2 cellular contexts compared by ENCODE assay signal in the genomic region with DNA sequence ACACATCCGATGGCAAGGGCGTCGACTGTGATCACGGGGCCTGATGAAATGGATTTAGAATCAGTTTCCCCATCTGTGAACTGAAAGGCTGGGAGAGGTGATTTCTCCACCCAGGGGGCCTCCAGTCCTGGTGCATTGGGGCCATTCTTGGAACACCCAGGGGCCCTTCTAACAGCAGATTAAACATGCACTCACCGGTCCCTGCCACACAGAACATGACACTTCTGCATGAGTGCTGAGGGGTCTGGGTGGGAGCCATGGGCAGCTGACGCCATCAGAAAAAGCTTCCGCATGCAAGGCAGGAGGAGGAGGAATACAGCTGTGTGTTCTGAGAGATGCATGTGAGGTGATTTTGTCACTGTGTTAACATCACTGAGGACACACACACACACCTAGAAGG.
TF ChIP-seq lines count a peak whose summit lies in the region.

No MANE protein-coding gene starts in this region.

TF ChIP-seq in H1, 55 proteins besides CTCF, POLR2A, EP300 and RAD21:
- TF ChIP-seq EZH2 (IDR thresholded peaks at IDR 0.05; ENCODE audit: low read depth, low read length, severe bottlenecking) = no peak
- no peak for TF ChIP-seq KDM5A (IDR thresholded peaks at IDR 0.05; ENCODE audit: low read length)
- TF ChIP-seq TCF12 (IDR thresholded peaks at IDR 0.05; ENCODE audit: low read depth, low read length) = no peak
- no peak for TF ChIP-seq MAFK (IDR thresholded peaks at IDR 0.05; ENCODE audit: low read depth, low read length)
TF ChIP-seq in H1: peak in this region for 0.

TF ChIP-seq in GM23338, 12 proteins besides CTCF, POLR2A, EP300 and RAD21:
- TF ChIP-seq EZH2 (IDR thresholded peaks at IDR 0.05; ENCODE audit: low read depth, unreplicated experiment) (no peak), ZNF331 (CRISPR knock-in tag; IDR thresholded peaks at IDR 0.05; ENCODE audit: low read depth) (no peak), POLR2AphosphoS5 (IDR thresholded peaks at IDR 0.05; ENCODE audit: low read depth) (no peak), STAT1 (IDR thresholded peaks at IDR 0.05; ENCODE audit: unreplicated experiment) (no peak), JUNB (IDR thresholded peaks at IDR 0.05; ENCODE audit: unreplicated experiment) (no peak), CREB1 (CRISPR knock-in tag; IDR thresholded peaks at IDR 0.05; ENCODE audit: low read depth) (no peak), ETS1 (IDR thresholded peaks at IDR 0.05) (no peak), EZH2phosphoT487 (IDR thresholded peaks at IDR 0.05; ENCODE audit: unreplicated experiment) (no peak), ZNF114 (CRISPR knock-in tag; IDR thresholded peaks at IDR 0.05) (no peak), NANOG (IDR thresholded peaks at IDR 0.05; ENCODE audit: borderline replicate concordance) (no peak)
- TF ChIP-seq, protein P1, sequence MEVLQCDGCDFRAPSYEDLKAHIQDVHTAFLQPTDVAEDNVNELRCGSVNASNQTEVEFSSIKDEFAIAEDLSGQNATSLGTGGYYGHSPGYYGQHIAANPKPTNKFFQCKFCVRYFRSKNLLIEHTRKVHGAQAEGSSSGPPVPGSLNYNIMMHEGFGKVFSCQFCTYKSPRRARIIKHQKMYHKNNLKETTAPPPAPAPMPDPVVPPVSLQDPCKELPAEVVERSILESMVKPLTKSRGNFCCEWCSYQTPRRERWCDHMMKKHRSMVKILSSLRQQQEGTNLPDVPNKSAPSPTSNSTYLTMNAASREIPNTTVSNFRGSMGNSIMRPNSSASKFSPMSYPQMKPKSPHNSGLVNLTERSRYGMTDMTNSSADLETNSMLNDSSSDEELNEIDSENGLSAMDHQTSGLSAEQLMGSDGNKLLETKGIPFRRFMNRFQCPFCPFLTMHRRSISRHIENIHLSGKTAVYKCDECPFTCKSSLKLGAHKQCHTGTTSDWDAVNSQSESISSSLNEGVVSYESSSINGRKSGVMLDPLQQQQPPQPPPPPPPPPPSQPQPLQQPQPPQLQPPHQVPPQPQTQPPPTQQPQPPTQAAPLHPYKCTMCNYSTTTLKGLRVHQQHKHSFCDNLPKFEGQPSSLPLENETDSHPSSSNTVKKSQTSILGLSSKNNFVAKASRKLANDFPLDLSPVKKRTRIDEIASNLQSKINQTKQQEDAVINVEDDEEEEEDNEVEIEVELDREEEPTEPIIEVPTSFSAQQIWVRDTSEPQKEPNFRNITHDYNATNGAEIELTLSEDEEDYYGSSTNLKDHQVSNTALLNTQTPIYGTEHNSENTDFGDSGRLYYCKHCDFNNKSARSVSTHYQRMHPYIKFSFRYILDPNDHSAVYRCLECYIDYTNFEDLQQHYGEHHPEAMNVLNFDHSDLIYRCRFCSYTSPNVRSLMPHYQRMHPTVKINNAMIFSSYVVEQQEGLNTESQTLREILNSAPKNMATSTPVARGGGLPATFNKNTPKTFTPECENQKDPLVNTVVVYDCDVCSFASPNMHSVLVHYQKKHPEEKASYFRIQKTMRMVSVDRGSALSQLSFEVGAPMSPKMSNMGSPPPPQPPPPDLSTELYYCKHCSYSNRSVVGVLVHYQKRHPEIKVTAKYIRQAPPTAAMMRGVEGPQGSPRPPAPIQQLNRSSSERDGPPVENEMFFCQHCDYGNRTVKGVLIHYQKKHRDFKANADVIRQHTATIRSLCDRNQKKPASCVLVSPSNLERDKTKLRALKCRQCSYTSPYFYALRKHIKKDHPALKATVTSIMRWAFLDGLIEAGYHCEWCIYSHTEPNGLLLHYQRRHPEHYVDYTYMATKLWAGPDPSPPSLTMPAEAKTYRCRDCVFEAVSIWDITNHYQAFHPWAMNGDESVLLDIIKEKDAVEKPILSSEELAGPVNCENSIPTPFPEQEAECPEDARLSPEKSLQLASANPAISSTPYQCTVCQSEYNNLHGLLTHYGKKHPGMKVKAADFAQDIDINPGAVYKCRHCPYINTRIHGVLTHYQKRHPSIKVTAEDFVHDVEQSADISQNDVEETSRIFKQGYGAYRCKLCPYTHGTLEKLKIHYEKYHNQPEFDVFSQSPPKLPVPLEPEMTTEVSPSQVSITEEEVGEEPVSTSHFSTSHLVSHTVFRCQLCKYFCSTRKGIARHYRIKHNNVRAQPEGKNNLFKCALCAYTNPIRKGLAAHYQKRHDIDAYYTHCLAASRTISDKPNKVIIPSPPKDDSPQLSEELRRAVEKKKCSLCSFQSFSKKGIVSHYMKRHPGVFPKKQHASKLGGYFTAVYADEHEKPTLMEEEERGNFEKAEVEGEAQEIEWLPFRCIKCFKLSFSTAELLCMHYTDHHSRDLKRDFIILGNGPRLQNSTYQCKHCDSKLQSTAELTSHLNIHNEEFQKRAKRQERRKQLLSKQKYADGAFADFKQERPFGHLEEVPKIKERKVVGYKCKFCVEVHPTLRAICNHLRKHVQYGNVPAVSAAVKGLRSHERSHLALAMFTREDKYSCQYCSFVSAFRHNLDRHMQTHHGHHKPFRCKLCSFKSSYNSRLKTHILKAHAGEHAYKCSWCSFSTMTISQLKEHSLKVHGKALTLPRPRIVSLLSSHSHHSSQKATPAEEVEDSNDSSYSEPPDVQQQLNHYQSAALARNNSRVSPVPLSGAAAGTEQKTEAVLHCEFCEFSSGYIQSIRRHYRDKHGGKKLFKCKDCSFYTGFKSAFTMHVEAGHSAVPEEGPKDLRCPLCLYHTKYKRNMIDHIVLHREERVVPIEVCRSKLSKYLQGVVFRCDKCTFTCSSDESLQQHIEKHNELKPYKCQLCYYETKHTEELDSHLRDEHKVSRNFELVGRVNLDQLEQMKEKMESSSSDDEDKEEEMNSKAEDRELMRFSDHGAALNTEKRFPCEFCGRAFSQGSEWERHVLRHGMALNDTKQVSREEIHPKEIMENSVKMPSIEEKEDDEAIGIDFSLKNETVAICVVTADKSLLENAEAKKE (CRISPR knock-in tag; IDR thresholded peaks at IDR 0.05) = no peak
- TF ChIP-seq, protein P2, sequence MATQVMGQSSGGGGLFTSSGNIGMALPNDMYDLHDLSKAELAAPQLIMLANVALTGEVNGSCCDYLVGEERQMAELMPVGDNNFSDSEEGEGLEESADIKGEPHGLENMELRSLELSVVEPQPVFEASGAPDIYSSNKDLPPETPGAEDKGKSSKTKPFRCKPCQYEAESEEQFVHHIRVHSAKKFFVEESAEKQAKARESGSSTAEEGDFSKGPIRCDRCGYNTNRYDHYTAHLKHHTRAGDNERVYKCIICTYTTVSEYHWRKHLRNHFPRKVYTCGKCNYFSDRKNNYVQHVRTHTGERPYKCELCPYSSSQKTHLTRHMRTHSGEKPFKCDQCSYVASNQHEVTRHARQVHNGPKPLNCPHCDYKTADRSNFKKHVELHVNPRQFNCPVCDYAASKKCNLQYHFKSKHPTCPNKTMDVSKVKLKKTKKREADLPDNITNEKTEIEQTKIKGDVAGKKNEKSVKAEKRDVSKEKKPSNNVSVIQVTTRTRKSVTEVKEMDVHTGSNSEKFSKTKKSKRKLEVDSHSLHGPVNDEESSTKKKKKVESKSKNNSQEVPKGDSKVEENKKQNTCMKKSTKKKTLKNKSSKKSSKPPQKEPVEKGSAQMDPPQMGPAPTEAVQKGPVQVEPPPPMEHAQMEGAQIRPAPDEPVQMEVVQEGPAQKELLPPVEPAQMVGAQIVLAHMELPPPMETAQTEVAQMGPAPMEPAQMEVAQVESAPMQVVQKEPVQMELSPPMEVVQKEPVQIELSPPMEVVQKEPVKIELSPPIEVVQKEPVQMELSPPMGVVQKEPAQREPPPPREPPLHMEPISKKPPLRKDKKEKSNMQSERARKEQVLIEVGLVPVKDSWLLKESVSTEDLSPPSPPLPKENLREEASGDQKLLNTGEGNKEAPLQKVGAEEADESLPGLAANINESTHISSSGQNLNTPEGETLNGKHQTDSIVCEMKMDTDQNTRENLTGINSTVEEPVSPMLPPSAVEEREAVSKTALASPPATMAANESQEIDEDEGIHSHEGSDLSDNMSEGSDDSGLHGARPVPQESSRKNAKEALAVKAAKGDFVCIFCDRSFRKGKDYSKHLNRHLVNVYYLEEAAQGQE (IDR thresholded peaks at IDR 0.05; ENCODE audit: unreplicated experiment) = no peak
